ENCODE assay signal across 8 cellular contexts in genomic region chr14:76456200-76456599, GRCh38.
DNase-seq lines count a peak whose midpoint lies in the region; ATAC-seq and TF ChIP-seq lines count a peak whose summit lies in the region.

No MANE protein-coding gene starts in this region.

- no peaks in the 10 kb centered on the region for H3K36me3 ChIP-seq in tibial artery

- no peaks in the 10 kb centered on the region for H3K9me3 ChIP-seq in tibial artery

- intact Hi-C loops in activated CD8-positive, alpha-beta T cell treated with anti-CD3 and anti-CD28 coated beads for 36 hours (cut with micrococcal nuclease) = loop anchor here (5.0 kb wide), 1 partner anchor 191 kb away; no protein-coding TSS in a partner anchor
- intact Hi-C loops in tibial artery (cut with DNase I; ENCODE audit: low total_unique reads) = no loop called here

- no peak overlapping the region for H3K4me3 Mint-ChIP-seq in activated CD8-positive, alpha-beta T cell treated with anti-CD3 and anti-CD28 coated beads for 36 hours

- DNase-seq in A172 (ENCODE audit: low spot score) (peak; percentile 4), Daoy (ENCODE audit: low read depth) (peak; percentile 65), NB4 (ENCODE audit: low read depth) (peak; percentile 49), iPS-NIHi7 (ENCODE audit: extremely low spot score) (peak; percentile 85), tibial artery (no peak)
- DNase-seq in activated CD8-positive, alpha-beta T cell treated with anti-CD3 and anti-CD28 coated beads for 36 hours = peak; percentile 40

- TF ChIP-seq CTCF in NB4 (IDR thresholded peaks at IDR 0.05; ENCODE audit: low read depth, low read length) (peak; percentile 50), tibial artery (IDR thresholded peaks at IDR 0.05) (peak; percentile 13 to 21)
- TF ChIP-seq CTCF in activated CD8-positive, alpha-beta T cell treated with anti-CD3 and anti-CD28 coated beads for 36 hours (IDR thresholded peaks at IDR 0.05) = peak; percentile 54

- no peaks in the 10 kb centered on the region for H3K9me3 Mint-ChIP-seq in activated CD8-positive, alpha-beta T cell treated with anti-CD3 and anti-CD28 coated beads for 36 hours

- H3K27ac ChIP-seq in tibial artery = no peak overlapping the region

- H3K27me3 ChIP-seq in tibial artery = peaks cover 0 to 5% of the 10 kb centered on the region in 2 donors

- CTCF ChIA-PET in activated CD8-positive, alpha-beta T cell treated with anti-CD3 and anti-CD28 coated beads for 36 hours (lab: Charles Lee) = interaction anchor here (0.9 to 3.3 kb wide), 11 partner anchors 8 to 191 kb away, joined by 3 to 18 read pairs (median 4); no protein-coding TSS in a partner anchor

- no peak for TF ChIP-seq POLR2A in NB4 (IDR thresholded peaks at IDR 0.05; ENCODE audit: extremely low read depth, insufficient read length)

- H3K4me3 ChIP-seq in NB4 (ENCODE audit: low read depth, low read length) (no peak overlapping the region), tibial artery (no peak overlapping the region)

- H3K27ac Mint-ChIP-seq in activated CD8-positive, alpha-beta T cell treated with anti-CD3 and anti-CD28 coated beads for 36 hours = no peak overlapping the region

- peaks cover 14% of the 10 kb centered on the region for H3K27me3 Mint-ChIP-seq in activated CD8-positive, alpha-beta T cell treated with anti-CD3 and anti-CD28 coated beads for 36 hours

- peak; percentile 56 for ATAC-seq in activated CD8-positive, alpha-beta T cell treated with anti-CD3 and anti-CD28 coated beads for 36 hours
- ATAC-seq in GM18858 (IDR thresholded peaks at IDR 0.05; ENCODE audit: unreplicated experiment) = no peak
- ATAC-seq in HG02588 (IDR thresholded peaks at IDR 0.05; ENCODE audit: unreplicated experiment) = no peak

- POLR2A ChIA-PET in activated CD8-positive, alpha-beta T cell treated with anti-CD3 and anti-CD28 coated beads for 36 hours (lab: Charles Lee) = no interaction called here

- no peaks in the 10 kb centered on the region for H3K4me1 ChIP-seq in tibial artery

- no peaks in the 10 kb centered on the region for H3K36me3 Mint-ChIP-seq in activated CD8-positive, alpha-beta T cell treated with anti-CD3 and anti-CD28 coated beads for 36 hours (ENCODE audit: low read depth)

- H3K4me1 Mint-ChIP-seq in activated CD8-positive, alpha-beta T cell treated with anti-CD3 and anti-CD28 coated beads for 36 hours (ENCODE audit: low read depth) = no peaks in the 10 kb centered on the region

Comparison
In these comparisons a context has a peak if more than half of its experiments do, and no peak if none do; other contexts are left out.
1. DNase-seq: peak in A172 (single experiment), Daoy (single experiment), NB4 (single experiment), activated CD8-positive, alpha-beta T cell treated with anti-CD3 and anti-CD28 coated beads for 36 hours (single experiment) and iPS-NIHi7 (single experiment); none in tibial artery (0 of 2).
2. Peak in every context shown above with its lines, with median percentiles within 50 percentile points of each other: CTCF ChIP-seq.